In genomic region chr5:15463231-15463630, GRCh38 we compare ENCODE assay signal across 11 cellular contexts. TPM values are rescaled to one million over a fixed set of nuclear protein-coding genes. Genes with fewer than 3 reads are reported as not detected.
DNase-seq lines count a peak whose midpoint lies in the region; ATAC-seq and TF ChIP-seq lines count a peak whose summit lies in the region.
"Had no signal": no experiment of that assay in that cellular context is flagged by ENCODE, and none has a peak within 500 bp of the region (broad histone marks: within the 10 kb centered on the region; RNA-seq: fewer than 3 reads in every experiment).

No MANE protein-coding gene starts in this region.

- no peak for TF ChIP-seq EP300 in neural cell (conservative IDR thresholded peaks at IDR 0.05; ENCODE audit: poor library complexity, severe bottlenecking)

- POLR2A ChIA-PET in naive thymus-derived CD8-positive, alpha-beta T cell (lab: Charles Lee), result no interaction called here

- intact Hi-C loops in activated T-helper 1 cell treated with anti-CD3 and anti-CD28 coated beads, Interleukin-12 subunit alpha, Interleukin-12 subunit beta, Interleukin-2, Interleukin-4 antibody, amounts not matched to agents 30 ng/mL and 10 ng/mL and 1 ng/mL, durations not matched to agents 14 hours and 24 hours and 36 hours (cut with micrococcal nuclease), result no loop called here

- no peak overlapping the region for H3K27ac Mint-ChIP-seq in endodermal cell
- no peak overlapping the region for H3K27ac Mint-ChIP-seq in naive thymus-derived CD8-positive, alpha-beta T cell
- H3K27ac Mint-ChIP-seq in activated T-helper 1 cell treated with anti-CD3 and anti-CD28 coated beads, Interleukin-12 subunit alpha, Interleukin-12 subunit beta, Interleukin-2, Interleukin-4 antibody, amounts not matched to agents 30 ng/mL and 10 ng/mL and 1 ng/mL, durations not matched to agents 14 hours and 24 hours and 36 hours, result no peak overlapping the region
- H3K27ac Mint-ChIP-seq: activated naive CD4-positive, alpha-beta T cell treated with anti-CD3 and anti-CD28 coated beads, Interleukin-2, amount 50 U/mL, for 24 hours had no signal

- H3K9ac ChIP-seq in endodermal cell (ENCODE audit: extremely low read depth, low read length, poor library complexity, severe bottlenecking) (no peak overlapping the region), neural cell (ENCODE audit: low read length) (no peak overlapping the region)

- TF ChIP-seq CTCF in endodermal cell (conservative IDR thresholded peaks at IDR 0.05), result peak; percentile 86
- peak; percentile 32 for TF ChIP-seq CTCF in neural cell (IDR thresholded peaks at IDR 0.05; ENCODE audit: poor library complexity, severe bottlenecking)

- H3K36me3 Mint-ChIP-seq in endodermal cell (ENCODE audit: low read depth), result no peaks in the 10 kb centered on the region
- no peaks in the 10 kb centered on the region for H3K36me3 Mint-ChIP-seq in naive thymus-derived CD8-positive, alpha-beta T cell
- no peaks in the 10 kb centered on the region for H3K36me3 Mint-ChIP-seq in activated T-helper 1 cell treated with anti-CD3 and anti-CD28 coated beads, Interleukin-12 subunit alpha, Interleukin-12 subunit beta, Interleukin-2, Interleukin-4 antibody, amounts not matched to agents 30 ng/mL and 10 ng/mL and 1 ng/mL, durations not matched to agents 14 hours and 24 hours and 36 hours (ENCODE audit: low read depth)
- H3K36me3 Mint-ChIP-seq: activated naive CD4-positive, alpha-beta T cell treated with anti-CD3 and anti-CD28 coated beads, Interleukin-2, amount 50 U/mL, for 24 hours had no signal

- no peaks in the 10 kb centered on the region for H3F3A ChIP-seq in neural cell (ENCODE audit: insufficient read depth, low read length, poor library complexity, severe bottlenecking)

- no peak overlapping the region for H2AFZ ChIP-seq in neural cell (ENCODE audit: low read depth, low read length)

- H3K27me3 ChIP-seq in endodermal cell (ENCODE audit: control insufficient read depth, insufficient read depth, low read length, poor library complexity, severe bottlenecking) (no peaks in the 10 kb centered on the region), neural cell (ENCODE audit: insufficient read depth, low read depth, low read length) (no peaks in the 10 kb centered on the region)

- no peaks in the 10 kb centered on the region for H3K4me1 Mint-ChIP-seq in endodermal cell
- H3K4me1 Mint-ChIP-seq in naive thymus-derived CD8-positive, alpha-beta T cell, result no peaks in the 10 kb centered on the region
- no peaks in the 10 kb centered on the region for H3K4me1 Mint-ChIP-seq in activated T-helper 1 cell treated with anti-CD3 and anti-CD28 coated beads, Interleukin-12 subunit alpha, Interleukin-12 subunit beta, Interleukin-2, Interleukin-4 antibody, amounts not matched to agents 30 ng/mL and 10 ng/mL and 1 ng/mL, durations not matched to agents 14 hours and 24 hours and 36 hours (ENCODE audit: low read depth)
- H3K4me1 Mint-ChIP-seq: activated naive CD4-positive, alpha-beta T cell treated with anti-CD3 and anti-CD28 coated beads, Interleukin-2, amount 50 U/mL, for 24 hours had no signal

- H3K79me2 ChIP-seq in neural cell (replicated peaks; ENCODE audit: insufficient read depth, low read length), result no peaks in the 10 kb centered on the region

- H3K4me3 ChIP-seq in endodermal cell (ENCODE audit: low read length) (no peak overlapping the region), neural cell (ENCODE audit: low read length) (no peak overlapping the region)

- H3K9me3 ChIP-seq in endodermal cell (ENCODE audit: control insufficient read depth, low read length), result no peaks in the 10 kb centered on the region
- H3K9me3 ChIP-seq in neural cell (ENCODE audit: low read length), result no peaks in the 10 kb centered on the region

- no peaks in the 10 kb centered on the region for H3K9me3 Mint-ChIP-seq in endodermal cell
- H3K9me3 Mint-ChIP-seq in naive thymus-derived CD8-positive, alpha-beta T cell, result peaks cover 0 to 31% (median 4%) of the 10 kb centered on the region in 9 donors
- no peaks in the 10 kb centered on the region for H3K9me3 Mint-ChIP-seq in activated T-helper 1 cell treated with anti-CD3 and anti-CD28 coated beads, Interleukin-12 subunit alpha, Interleukin-12 subunit beta, Interleukin-2, Interleukin-4 antibody, amounts not matched to agents 30 ng/mL and 10 ng/mL and 1 ng/mL, durations not matched to agents 14 hours and 24 hours and 36 hours
- H3K9me3 Mint-ChIP-seq: activated naive CD4-positive, alpha-beta T cell treated with anti-CD3 and anti-CD28 coated beads, Interleukin-2, amount 50 U/mL, for 24 hours had no signal

- no peak overlapping the region for H3K4me3 Mint-ChIP-seq in endodermal cell
- no peak overlapping the region for H3K4me3 Mint-ChIP-seq in naive thymus-derived CD8-positive, alpha-beta T cell
- H3K4me3 Mint-ChIP-seq in activated T-helper 1 cell treated with anti-CD3 and anti-CD28 coated beads, Interleukin-12 subunit alpha, Interleukin-12 subunit beta, Interleukin-2, Interleukin-4 antibody, amounts not matched to agents 30 ng/mL and 10 ng/mL and 1 ng/mL, durations not matched to agents 14 hours and 24 hours and 36 hours, result no peak overlapping the region
- H3K4me3 Mint-ChIP-seq: activated naive CD4-positive, alpha-beta T cell treated with anti-CD3 and anti-CD28 coated beads, Interleukin-2, amount 50 U/mL, for 24 hours had no signal

- no peaks in the 10 kb centered on the region for H3K4me1 ChIP-seq in endodermal cell (ENCODE audit: control insufficient read depth, insufficient read depth, low read length)

- H3K9me2 ChIP-seq in neural cell (ENCODE audit: insufficient read depth, low read length), result no peaks in the 10 kb centered on the region

- DNase-seq in G401 (ENCODE audit: low spot score) (peak; percentile 10), NCI-H524 (lab: John Stamatoyannopoulos, UW) (peak; percentile 60 to 80), endodermal cell (peak; percentile 59), RPMI8226 (no peak), NCI-H1092 treated with DMSO at 0.1 percent for 48 hours (lab: John Stamatoyannopoulos, UW) (no peak)
- no peak for DNase-seq in naive thymus-derived CD8-positive, alpha-beta T cell
- DNase-seq in activated T-helper 1 cell treated with anti-CD3 and anti-CD28 coated beads, Interleukin-12 subunit alpha, Interleukin-12 subunit beta, Interleukin-2, Interleukin-4 antibody, amounts not matched to agents 30 ng/mL and 10 ng/mL and 1 ng/mL, durations not matched to agents 14 hours and 24 hours and 36 hours (ENCODE audit: low spot score), result no peak

- no peak overlapping the region for H3K4me2 ChIP-seq in neural cell (ENCODE audit: low read length)

- peak; percentile 39 for TF ChIP-seq RAD21 in neural cell (conservative IDR thresholded peaks at IDR 0.05)

- H3K27me3 Mint-ChIP-seq in endodermal cell (ENCODE audit: insufficient read depth), result no peaks in the 10 kb centered on the region
- no peaks in the 10 kb centered on the region for H3K27me3 Mint-ChIP-seq in naive thymus-derived CD8-positive, alpha-beta T cell
- H3K27me3 Mint-ChIP-seq in activated T-helper 1 cell treated with anti-CD3 and anti-CD28 coated beads, Interleukin-12 subunit alpha, Interleukin-12 subunit beta, Interleukin-2, Interleukin-4 antibody, amounts not matched to agents 30 ng/mL and 10 ng/mL and 1 ng/mL, durations not matched to agents 14 hours and 24 hours and 36 hours (ENCODE audit: insufficient read depth), result no peaks in the 10 kb centered on the region
- H3K27me3 Mint-ChIP-seq: activated naive CD4-positive, alpha-beta T cell treated with anti-CD3 and anti-CD28 coated beads, Interleukin-2, amount 50 U/mL, for 24 hours had no signal

- no peaks in the 10 kb centered on the region for H4K20me1 ChIP-seq in neural cell (ENCODE audit: insufficient read depth)

- H3K27ac ChIP-seq in endodermal cell (ENCODE audit: low read depth, low read length), result no peak overlapping the region
- no peak overlapping the region for H3K27ac ChIP-seq in neural cell (ENCODE audit: low read length)

- no peaks in the 10 kb centered on the region for H3K36me3 ChIP-seq in endodermal cell (ENCODE audit: control insufficient read depth, insufficient read depth, low read length)
- H3K36me3 ChIP-seq in neural cell (ENCODE audit: insufficient read depth, low read length), result no peaks in the 10 kb centered on the region

- in situ Hi-C loops in G401 (cut with HindIII; ENCODE audit: low sequenced_read_pairs), result no loop called here

- ATAC-seq in naive thymus-derived CD8-positive, alpha-beta T cell, result no peak
- ATAC-seq: HCT116 had no signal

TF ChIP-seq in neural cell, 6 proteins besides CTCF, POLR2A, EP300 and RAD21 (continues in another document):
- TF ChIP-seq REST (IDR thresholded peaks at IDR 0.05; ENCODE audit: borderline replicate concordance), result no peak
- TF ChIP-seq POLR2AphosphoS5 (IDR thresholded peaks at IDR 0.05), result no peak

RNA-seq across cellular contexts. Expression of gene FBXL7, which starts 36.7 kb away (rescaled TPM):
- total RNA-seq in G401 (2014; rRNA removed; shearing (Covaris generic)), result not detected in 2 replicates
- total RNA-seq in endodermal cell, result 10 to 100 TPM; 12.9 to 13.2 TPM
- 19.4 TPM for polyA plus RNA-seq in endodermal cell (2013, experiment 1 of 2)
- polyA plus RNA-seq in endodermal cell (2013, experiment 2 of 2), result 19.3 TPM
- 0.06 and 0.24 TPM in 2 replicates for polyA plus RNA-seq in neural cell
- polyA minus RNA-seq in neural cell, result 1.2 and 1.4 TPM in 2 replicates
- not detected for total RNA-seq in naive thymus-derived CD8-positive, alpha-beta T cell
- polyA plus RNA-seq in naive thymus-derived CD8-positive, alpha-beta T cell, result not detected
- total RNA-seq in activated T-helper 1 cell treated with anti-CD3 and anti-CD28 coated beads, Interleukin-12 subunit alpha, Interleukin-12 subunit beta, Interleukin-2, Interleukin-4 antibody, amounts not matched to agents 30 ng/mL and 10 ng/mL and 1 ng/mL, durations not matched to agents 14 hours and 24 hours and 36 hours, result not detected in 2 replicates
- total RNA-seq: T-helper 2 cell treated with Interferon-gamma antibody and Interleukin-4, amounts not matched to agents 100 ng/mL and 5 ng/mL, for 36 hours had no signal

Comparison
In these comparisons a context has a peak if more than half of its experiments do, and no peak if none do; other contexts are left out.
1. DNase-seq: peak in G401 (single experiment), NCI-H524 (2 of 2) and endodermal cell (single experiment); none in naive thymus-derived CD8-positive, alpha-beta T cell (0 of 10), RPMI8226 (single experiment), NCI-H1092 treated with DMSO at 0.1 percent for 48 hours (single experiment) and activated T-helper 1 cell treated with anti-CD3 and anti-CD28 coated beads, Interleukin-12 subunit alpha, Interleukin-12 subunit beta, Interleukin-2, Interleukin-4 antibody, amounts not matched to agents 30 ng/mL and 10 ng/mL and 1 ng/mL, durations not matched to agents 14 hours and 24 hours and 36 hours (single experiment).
2. RNA of gene FBXL7, which starts 36.7 kb away (total RNA-seq): 12.9 to 13.2 TPM in endodermal cell; not detected in G401, not detected in naive thymus-derived CD8-positive, alpha-beta T cell and not detected in activated T-helper 1 cell treated with anti-CD3 and anti-CD28 coated beads, Interleukin-12 subunit alpha, Interleukin-12 subunit beta, Interleukin-2, Interleukin-4 antibody, amounts not matched to agents 30 ng/mL and 10 ng/mL and 1 ng/mL, durations not matched to agents 14 hours and 24 hours and 36 hours; every median in the first group is over 10 times any median in the second.